ENCODE assay signal across 19 cellular contexts in genomic region chr1:12144969-12145368, GRCh38. TPM values are rescaled to one million over a fixed set of nuclear protein-coding genes. Genes with fewer than 3 reads are reported as not detected.
DNase-seq lines count a peak whose midpoint lies in the region; ATAC-seq and TF ChIP-seq lines count a peak whose summit lies in the region.
"Had no signal": no experiment of that assay in that cellular context is flagged by ENCODE, and none has a peak within 500 bp of the region (broad histone marks: within the 10 kb centered on the region; RNA-seq: fewer than 3 reads in every experiment).

No MANE protein-coding gene starts in this region.

- WGBS in right cardiac atrium = 95% methylated on average over 4 of the region's 4 CpGs
- 94% methylated on average over 4 of the region's 4 CpGs for WGBS in heart right ventricle, 2 donors

- intact Hi-C loops in right cardiac atrium (cut with DNase I) = no loop called here
- intact Hi-C loops in heart right ventricle (cut with DNase I) = loop anchor here in 2 of 10 donors (5.0 kb wide), 2 partner anchors 37 to 47 kb away; no protein-coding TSS in a partner anchor

- H3K27ac ChIP-seq in right cardiac atrium (ENCODE audit: low read length) (no peak overlapping the region), heart right ventricle (peak overlapping the region in 5 of 10 donors; percentile 37 to 93 (median 78))
- H3K27ac ChIP-seq: KMS-11 had no signal

- H3K9me3 ChIP-seq in right cardiac atrium (ENCODE audit: control insufficient read depth, low read length) (no peaks in the 10 kb centered on the region), heart right ventricle (peaks cover 0 to 6% (median 0%) of the 10 kb centered on the region in 11 donors)

- no peaks in the 10 kb centered on the region for H3K36me3 ChIP-seq in heart right ventricle
- H3K36me3 ChIP-seq: tibial nerve had no signal

- H3K9me3 Mint-ChIP-seq in T-cell (peaks cover 0 to 3% (median 0%) of the 10 kb centered on the region in 3 donors), naive B cell (peaks cover 0 to 7% (median 3%) of the 10 kb centered on the region in 7 donors)

- H3K27me3 Mint-ChIP-seq in T-cell (no peaks in the 10 kb centered on the region), naive B cell (no peaks in the 10 kb centered on the region)

- H3K4me3 ChIP-seq in right cardiac atrium (ENCODE audit: low read length) = no peak overlapping the region
- H3K4me3 ChIP-seq in heart right ventricle = no peak overlapping the region
- H3K4me3 ChIP-seq: tibial nerve had no signal

- H3K4me3 Mint-ChIP-seq in T-cell (no peak overlapping the region), naive B cell (peak overlapping the region in 2 of 8 donors; percentile 30 to 42)
- H3K4me3 Mint-ChIP-seq: nephron had no signal

- TF ChIP-seq CTCF in heart right ventricle (IDR thresholded peaks at IDR 0.05) = no peak

- POLR2A ChIA-PET in T-cell (lab: Charles Lee) = interaction anchor here in 1 of 2 donors (0.7 kb wide), 1 partner anchor 19 kb away, joined by 3 read pairs; no protein-coding TSS in a partner anchor

- DNase-seq in right cardiac atrium (peak in 2 of 3 donors; percentile 44 to 45), heart right ventricle (no peak), T-cell (no peak), naive B cell (no peak), germinal center (ENCODE audit: low spot score) (no peak), NCI-H1417 treated with DMSO at 0.1 percent for 48 hours (lab: John Stamatoyannopoulos, UW) (no peak), DMS153 (lab: John Stamatoyannopoulos, UW) (no peak)
- DNase-seq: activated CD4-positive, alpha-beta T cell treated with anti-CD3 and anti-CD28 coated beads, Interleukin-2, amount 50 U/mL, for 1 hour; activated effector memory CD4-positive, alpha-beta T cell treated with Interleukin-2 at 50 U/mL for 16 hours; DND-41; effector CD4-positive, alpha-beta T cell; NCI-H1105 treated with DMSO at 0.1 percent for 48 hours; retina; stimulated activated CD4-positive, alpha-beta T cell treated with anti-CD3 and anti-CD28 coated beads, Interleukin-2, amount 100 ng/mL, for 24 hours had no signal

- H3K4me1 Mint-ChIP-seq in T-cell (peaks cover 53 to 64% (median 63%) of the 10 kb centered on the region in 3 donors), naive B cell (peaks cover 50 to 73% (median 73%) of the 10 kb centered on the region in 3 donors)

- H3K27me3 ChIP-seq in right cardiac atrium (ENCODE audit: control insufficient read depth, insufficient read depth) (no peaks in the 10 kb centered on the region), heart right ventricle (no peaks in the 10 kb centered on the region)
- H3K27me3 ChIP-seq: tibial nerve had no signal

- H3K4me1 ChIP-seq in right cardiac atrium (ENCODE audit: control insufficient read depth, insufficient read depth, low read length) (peaks cover 11% of the 10 kb centered on the region), heart right ventricle (peaks cover 17 to 98% (median 56%) of the 10 kb centered on the region in 9 donors)

- H3K27ac Mint-ChIP-seq in T-cell = peak overlapping the region; percentile 66 to 96
- peak overlapping the region in 4 of 6 donors; percentile 24 to 78 (median 64) for H3K27ac Mint-ChIP-seq in naive B cell
- H3K27ac Mint-ChIP-seq: nephron had no signal

- H3K36me3 Mint-ChIP-seq in T-cell = no peaks in the 10 kb centered on the region
- H3K36me3 Mint-ChIP-seq in naive B cell = peaks cover 0 to 6% of the 10 kb centered on the region in 2 donors

- CTCF ChIA-PET in T-cell (lab: Charles Lee) = no interaction called here

- ATAC-seq in right cardiac atrium = no peak
- no peak for ATAC-seq in heart right ventricle
- no peak for ATAC-seq in T-cell (replicated peaks in 1 of 4)
- ATAC-seq in naive B cell (ENCODE audit: low read depth in 2 of 2) = no peak
- ATAC-seq: HCT116, left lobe of liver had no signal

RNA-seq across cellular contexts. Expression of gene TNFRSF1B, which starts 21.8 kb away (rescaled TPM):
- 10 to 100 TPM; 17.9 to 25.4 (median 20.8) TPM for total RNA-seq in right cardiac atrium
- polyA plus RNA-seq in right cardiac atrium = 11.6 TPM
- 10 to 100 TPM in 8 of 10 donors, 1 to 10 TPM in 2; 8.0 to 55.4 (median 15.7) TPM for total RNA-seq in heart right ventricle
- 10 to 100 TPM; 11.9 to 15.3 TPM for polyA plus RNA-seq in heart right ventricle
- total RNA-seq in T-cell = 100 to 1,000 TPM in 2 of 5 donors, 10 to 100 TPM in 3; 55.0 to 130 (median 99.6) TPM
- 10 to 100 TPM; 29.0 to 54.0 (median 42.7) TPM for polyA plus RNA-seq in naive B cell (ENCODE audit: low read depth in 6 of 6)

Comparison
In these comparisons a context has a peak if more than half of its experiments do, and no peak if none do; other contexts are left out.
1. DNase-seq: peak in right cardiac atrium (2 of 3); none in heart right ventricle (0 of 2), T-cell (0 of 34), naive B cell (single experiment), germinal center (single experiment), NCI-H1417 treated with DMSO at 0.1 percent for 48 hours (single experiment) and DMS153 (single experiment).